ENCODE assay signal across 10 cellular contexts in the genomic region with DNA sequence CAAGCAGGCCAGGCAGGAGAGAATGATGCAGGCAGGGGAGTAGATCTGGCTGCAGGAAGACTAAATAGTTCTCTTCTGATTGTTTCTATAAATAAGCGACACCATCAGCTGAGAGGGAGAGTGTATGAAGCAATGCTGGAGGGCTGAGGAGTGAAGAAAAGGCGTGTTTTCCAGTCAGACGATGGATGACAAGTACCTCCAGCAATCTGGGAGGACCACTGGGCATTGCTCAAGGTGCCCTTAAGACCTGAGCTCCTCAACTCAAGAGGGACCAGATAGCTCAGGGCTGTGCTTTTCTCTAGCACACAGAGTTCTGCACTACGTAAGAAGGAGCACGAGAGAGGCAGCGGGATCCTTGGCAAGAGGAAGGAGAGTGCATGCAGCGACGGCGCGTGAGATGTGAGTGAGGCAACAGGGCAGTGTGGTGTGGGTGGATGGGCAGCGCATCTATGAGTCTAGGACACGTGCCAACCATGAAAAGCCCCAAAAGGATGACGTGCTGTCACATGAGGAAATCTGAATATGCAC. TPM values are rescaled to one million over a fixed set of nuclear protein-coding genes. Genes with fewer than 3 reads are reported as not detected.
DNase-seq lines count a peak whose midpoint lies in the region; ATAC-seq and TF ChIP-seq lines count a peak whose summit lies in the region.
"Had no signal": no experiment of that assay in that cellular context is flagged by ENCODE, and none has a peak within 500 bp of the region (broad histone marks: within the 10 kb centered on the region; RNA-seq: fewer than 3 reads in every experiment).

No MANE protein-coding gene starts in this region.

- no peaks in the 10 kb centered on the region for H3K9me3 ChIP-seq in neuronal stem cell (replicated peaks in 1 of 2; ENCODE audit: control insufficient read depth in 2 of 2, insufficient read depth in 1 of 2, low read depth in 1 of 2, low read length in 2 of 2)

- H3K27me3 ChIP-seq in neuronal stem cell (ENCODE audit: control insufficient read depth in 3 of 3, insufficient read depth in 3 of 3, low read depth in 1 of 3, low read length in 3 of 3), result no peaks in the 10 kb centered on the region

- no peak overlapping the region for H2BK5ac ChIP-seq in neuronal stem cell (ENCODE audit: low read length)

- peak overlapping the region; percentile 38 for H3K9ac ChIP-seq in neuronal stem cell (ENCODE audit: low read depth, low read length, poor library complexity)

- H2AFZ ChIP-seq in neuronal stem cell (ENCODE audit: low read length), result no peak overlapping the region

- H2AK5ac ChIP-seq in neuronal stem cell (ENCODE audit: low read depth, low read length), result peak overlapping the region; percentile 68

- no peak overlapping the region for H4K91ac ChIP-seq in neuronal stem cell (ENCODE audit: low read depth, low read length, poor library complexity)

- H3K4me2 ChIP-seq in neuronal stem cell (ENCODE audit: insufficient read depth, low read length, poor library complexity, severe bottlenecking), result no peak overlapping the region

- no peaks in the 10 kb centered on the region for H3K79me1 ChIP-seq in neuronal stem cell (ENCODE audit: low read depth, low read length)

- H3K23ac ChIP-seq in neuronal stem cell (ENCODE audit: low read depth, low read length, poor library complexity), result no peak overlapping the region

- intact Hi-C loops in activated CD4-positive, alpha-beta T cell treated with anti-CD3 and anti-CD28 coated beads for 36 hours (cut with DNase I, micrococcal nuclease), result no loop called here

- no peak overlapping the region for H3K27ac Mint-ChIP-seq in endothelial cell (ENCODE audit: unreplicated experiment)
- H3K27ac Mint-ChIP-seq in activated CD4-positive, alpha-beta T cell treated with anti-CD3 and anti-CD28 coated beads for 36 hours, result no peak overlapping the region

- TF ChIP-seq CTCF in fibroblast of mammary gland (conservative IDR thresholded peaks at IDR 0.05; ENCODE audit: control insufficient read depth, insufficient read depth, low read depth, low read length), result no peak
- TF ChIP-seq CTCF in endothelial cell (IDR thresholded peaks at IDR 0.05; ENCODE audit: unreplicated experiment), result no peak

- H3K14ac ChIP-seq in neuronal stem cell (ENCODE audit: low read length), result no peak overlapping the region

- peaks cover 16 to 62% of the 10 kb centered on the region in 2 donors for H3K36me3 ChIP-seq in neuronal stem cell (replicated peaks in 1 of 2; ENCODE audit: control insufficient read depth in 2 of 2, insufficient read depth in 2 of 2, low read length in 2 of 2)

- no CpG with 5 or more reads among the region's 13 CpGs for WGBS in neuronal stem cell (ENCODE audit: extremely low coverage in 2 of 2, insufficient read length in 2 of 2, insufficient replicate concordance in 1 of 2), 2 donors

- H3K9me3 Mint-ChIP-seq in endothelial cell (ENCODE audit: unreplicated experiment), result no peaks in the 10 kb centered on the region
- no peaks in the 10 kb centered on the region for H3K9me3 Mint-ChIP-seq in activated CD4-positive, alpha-beta T cell treated with anti-CD3 and anti-CD28 coated beads for 36 hours (ENCODE audit: low read depth)

- H4K8ac ChIP-seq in neuronal stem cell (ENCODE audit: low read depth, low read length), result no peak overlapping the region

- peaks cover 12% of the 10 kb centered on the region for H3K36me3 Mint-ChIP-seq in endothelial cell (ENCODE audit: low read depth, unreplicated experiment)
- H3K36me3 Mint-ChIP-seq in activated CD4-positive, alpha-beta T cell treated with anti-CD3 and anti-CD28 coated beads for 36 hours (ENCODE audit: low read depth), result peaks cover 33% of the 10 kb centered on the region

- peaks cover 4% of the 10 kb centered on the region for H3K27me3 Mint-ChIP-seq in endothelial cell (ENCODE audit: unreplicated experiment)
- H3K27me3 Mint-ChIP-seq in activated CD4-positive, alpha-beta T cell treated with anti-CD3 and anti-CD28 coated beads for 36 hours, result no peaks in the 10 kb centered on the region

- no peak overlapping the region for H2BK12ac ChIP-seq in neuronal stem cell (ENCODE audit: low read length)

- no peak overlapping the region for H3K27ac ChIP-seq in neuronal stem cell (replicated peaks; ENCODE audit: low read length)

- POLR2A ChIA-PET in activated CD4-positive, alpha-beta T cell treated with anti-CD3 and anti-CD28 coated beads for 36 hours (lab: Charles Lee), result interaction anchor here (0.5 kb wide), 1 partner anchor 275 kb away, joined by 3 read pairs; no protein-coding TSS in a partner anchor

- no peak overlapping the region for H3K4me3 Mint-ChIP-seq in endothelial cell (ENCODE audit: unreplicated experiment)
- no peak overlapping the region for H3K4me3 Mint-ChIP-seq in activated CD4-positive, alpha-beta T cell treated with anti-CD3 and anti-CD28 coated beads for 36 hours

- no peak overlapping the region for H2BK120ac ChIP-seq in neuronal stem cell (ENCODE audit: low read depth, low read length)

- H3K4me1 ChIP-seq in neuronal stem cell (ENCODE audit: control insufficient read depth in 2 of 2, insufficient read depth in 1 of 2, low read depth in 1 of 2, low read length in 2 of 2), result no peaks in the 10 kb centered on the region

- no peak overlapping the region for H3K4ac ChIP-seq in neuronal stem cell (ENCODE audit: low read length)

- H3K18ac ChIP-seq in neuronal stem cell (ENCODE audit: low read length), result no peak overlapping the region

- no peak for ATAC-seq in HG03095 (IDR thresholded peaks at IDR 0.05; ENCODE audit: unreplicated experiment)
- no peak for ATAC-seq in HG03280 (IDR thresholded peaks at IDR 0.05; ENCODE audit: unreplicated experiment)
- no peak for ATAC-seq in activated CD4-positive, alpha-beta T cell treated with anti-CD3 and anti-CD28 coated beads for 36 hours

- DNase-seq in Ammon's horn (ENCODE audit: low spot score), result peak; percentile 91
- DNase-seq in NOMO-1 treated with dmso at 0.1 percent for 144 hours (lab: John Stamatoyannopoulos, UW; ENCODE audit: unreplicated experiment), result peak; percentile 41
- DNase-seq in fibroblast of mammary gland (ENCODE audit: low read depth), result peak; percentile 88
- DNase-seq in neuronal stem cell (ENCODE audit: low spot score), result no peak
- DNase-seq in endothelial cell (ENCODE audit: low spot score), result no peak
- DNase-seq in activated CD4-positive, alpha-beta T cell treated with anti-CD3 and anti-CD28 coated beads for 36 hours, result no peak
- DNase-seq: NCI-H1694 treated with DMSO at 0.1 percent for 48 hours, T-helper 1 cell had no signal

- H3K4me1 Mint-ChIP-seq in endothelial cell (ENCODE audit: unreplicated experiment), result no peaks in the 10 kb centered on the region
- H3K4me1 Mint-ChIP-seq in activated CD4-positive, alpha-beta T cell treated with anti-CD3 and anti-CD28 coated beads for 36 hours, result no peaks in the 10 kb centered on the region

- H3K4me3 ChIP-seq in fibroblast of mammary gland (ENCODE audit: control insufficient read depth, low read depth, low read length) (no peak overlapping the region), neuronal stem cell (ENCODE audit: low read length in 2 of 2) (no peak overlapping the region)

- H2BK15ac ChIP-seq in neuronal stem cell (ENCODE audit: low read length), result no peak overlapping the region

- CTCF ChIA-PET in activated CD4-positive, alpha-beta T cell treated with anti-CD3 and anti-CD28 coated beads for 36 hours (lab: Charles Lee), result interaction anchor here (0.9 to 3.2 kb wide), 3 partner anchors 9 to 442 kb away, joined by 3 to 15 read pairs (median 12); no protein-coding TSS in a partner anchor

RNA-seq across cellular contexts. Expression of a gene that starts 36.0 kb away (rescaled TPM):
- polyA plus RNA-seq in neuronal stem cell (2013, experiment 1 of 2), result 139 TPM
- 155 TPM for polyA plus RNA-seq in neuronal stem cell (2013, experiment 2 of 2)
- 254 TPM for total RNA-seq in endothelial cell (ENCODE audit: unreplicated experiment)
- total RNA-seq in activated CD4-positive, alpha-beta T cell treated with anti-CD3 and anti-CD28 coated beads for 36 hours, result 100 to 1,000 TPM; 322 to 330 TPM

RNA-seq across cellular contexts. Expression of a gene that starts 49.1 kb away (rescaled TPM):
- polyA plus RNA-seq in neuronal stem cell (2013, experiment 1 of 2), result 0.03 TPM
- polyA plus RNA-seq in neuronal stem cell (2013, experiment 2 of 2), result 0.04 TPM
- not detected for total RNA-seq in endothelial cell (ENCODE audit: unreplicated experiment)
- under 1 TPM in 1 of 2 experiments, not detected in 1; 0.16 TPM for total RNA-seq in activated CD4-positive, alpha-beta T cell treated with anti-CD3 and anti-CD28 coated beads for 36 hours

Comparison
In these comparisons a context has a peak if more than half of its experiments do, and no peak if none do; other contexts are left out.
1. DNase-seq: peak in Ammon's horn (single experiment), NOMO-1 treated with dmso at 0.1 percent for 144 hours (single experiment) and fibroblast of mammary gland (single experiment); none in neuronal stem cell (single experiment), endothelial cell (single experiment) and activated CD4-positive, alpha-beta T cell treated with anti-CD3 and anti-CD28 coated beads for 36 hours (single experiment).